Comparison of ENCODE assay signal across 14 cellular contexts in genomic region chr15:68478853-68479252, GRCh38.
"Had no signal": no experiment of that assay in that cellular context is flagged by ENCODE, and none has a peak within 500 bp of the region (broad histone marks: within the 10 kb centered on the region; RNA-seq: fewer than 3 reads in every experiment).

No MANE protein-coding gene starts in this region.

- H3K4me3 Mint-ChIP-seq: activated CD4-positive, alpha-beta T cell treated with anti-CD3 and anti-CD28 coated beads, Interleukin-2, amount 10 ng/mL, durations not matched to agents 7 days and 5 days; activated naive CD8-positive, alpha-beta T cell; naive thymus-derived CD8-positive, alpha-beta T cell had no signal

- ATAC-seq: left lobe of liver; naive thymus-derived CD8-positive, alpha-beta T cell had no signal

- H3K9me3 ChIP-seq: breast epithelium, mucosa of descending colon, neutrophil, thyroid gland had no signal

- H3K4me1 ChIP-seq: breast epithelium, thyroid gland had no signal

- H3K27ac ChIP-seq: epithelial cell of prostate, neutrophil, thyroid gland had no signal

- H3K4me3 ChIP-seq: mucosa of descending colon, thyroid gland had no signal

- H3K27ac Mint-ChIP-seq: activated CD4-positive, alpha-beta T cell treated with anti-CD3 and anti-CD28 coated beads, Interleukin-2, amount 10 ng/mL, durations not matched to agents 7 days and 5 days; activated naive CD8-positive, alpha-beta T cell; naive thymus-derived CD8-positive, alpha-beta T cell had no signal

- H3K36me3 Mint-ChIP-seq: activated naive CD8-positive, alpha-beta T cell; naive thymus-derived CD8-positive, alpha-beta T cell had no signal

- H3K4me1 Mint-ChIP-seq: activated CD4-positive, alpha-beta T cell treated with anti-CD3 and anti-CD28 coated beads, Interleukin-2, amount 10 ng/mL, durations not matched to agents 7 days and 5 days; naive thymus-derived CD8-positive, alpha-beta T cell had no signal

- H3K27me3 ChIP-seq: breast epithelium, thyroid gland had no signal

- DNase-seq: activated CD4-positive, alpha-beta T cell treated with anti-CD3 and anti-CD28 coated beads, Interleukin-2, amount 10 ng/mL, durations not matched to agents 7 days and 5 days; activated CD8-positive, alpha-beta memory T cell treated with anti-CD3 and anti-CD28 coated beads, Interleukin-2, amount 50 U/mL, for 48 hours; activated gamma-delta T cell treated with Interleukin-2 at 50 U/mL for 16 hours; foreskin melanocyte; naive thymus-derived CD8-positive, alpha-beta T cell; stimulated activated CD4-positive, alpha-beta T cell treated with anti-CD3 and anti-CD28 coated beads, Interleukin-12 subunit alpha, Interleukin-12 subunit beta, amount 100 ng/mL, for 4 hours; stimulated activated CD4-positive, alpha-beta T cell treated with anti-CD3 and anti-CD28 coated beads, Interleukin-2, amount 100 ng/mL, for 24 hours; thyroid gland had no signal

- H3K36me3 ChIP-seq: breast epithelium, neutrophil, thyroid gland had no signal

- H3K9me3 Mint-ChIP-seq: activated CD4-positive, alpha-beta T cell treated with anti-CD3 and anti-CD28 coated beads, Interleukin-2, amount 10 ng/mL, durations not matched to agents 7 days and 5 days had no signal
